Comparison of ENCODE assay signal across 1 cellular context in genomic region chr14:94292526-94292871, GRCh38.
TF ChIP-seq lines count a peak whose summit lies in the region.

No MANE protein-coding gene starts in this region.

TF ChIP-seq in HepG2, 621 proteins besides CTCF, POLR2A, EP300 and RAD21:
- TF ChIP-seq PAWR (CRISPR knock-in tag; IDR thresholded peaks at IDR 0.05; ENCODE audit: borderline replicate concordance) (0 out of 2 replicates have a peak, but pooled peaks have one; percentile 35), HES4 (CRISPR knock-in tag; IDR thresholded peaks at IDR 0.05; ENCODE audit: borderline replicate concordance) (no peak), E2F1 (CRISPR knock-in tag; IDR thresholded peaks at IDR 0.05) (0 out of 2 replicates have a peak, but pooled peaks have one; percentile 0), ZSCAN5A (CRISPR knock-in tag; IDR thresholded peaks at IDR 0.05; ENCODE audit: borderline replicate concordance) (0 out of 2 replicates have a peak, but pooled peaks have one; percentile 5), CBX1 (IDR thresholded peaks at IDR 0.05; ENCODE audit: low read depth) (peak; percentile 44), ZNF446 (CRISPR knock-in tag; IDR thresholded peaks at IDR 0.05) (0 out of 2 replicates have a peak, but pooled peaks have one; percentile 53), NFRKB (IDR thresholded peaks at IDR 0.05) (no peak), ZNF512B (CRISPR knock-in tag; IDR thresholded peaks at IDR 0.05; ENCODE audit: borderline replicate concordance) (0 out of 2 replicates have a peak, but pooled peaks have one; percentile 32), ZNF383 (CRISPR knock-in tag; IDR thresholded peaks at IDR 0.05; ENCODE audit: borderline replicate concordance) (peak; percentile 35; the same call in 1 of the 2 replicates), ZNF564 (CRISPR knock-in tag; IDR thresholded peaks at IDR 0.05) (peak; percentile 61; the same call in 1 of the 2 replicates), ZNF280D (CRISPR knock-in tag; IDR thresholded peaks at IDR 0.05) (0 out of 2 replicates have a peak, but pooled peaks have one; percentile 21), MAX (IDR thresholded peaks at IDR 0.05) (peak; percentile 16; the same call in 1 of the 2 replicates), CCDC6 (CRISPR knock-in tag; IDR thresholded peaks at IDR 0.05) (peak; percentile 71), ZNF414 (CRISPR knock-in tag; IDR thresholded peaks at IDR 0.05) (peak; percentile 26; the same call in 1 of the 2 replicates), NFYC (CRISPR knock-in tag; IDR thresholded peaks at IDR 0.05) (no peak), MTF2 (CRISPR knock-in tag; IDR thresholded peaks at IDR 0.05; ENCODE audit: borderline replicate concordance) (peak; percentile 78; the same call in 1 of the 2 replicates), RBFOX2 (IDR thresholded peaks at IDR 0.05; ENCODE audit: low read depth, low read length) (peak; percentile 70), NAIF1 (CRISPR knock-in tag; IDR thresholded peaks at IDR 0.05; ENCODE audit: borderline replicate concordance) (no peak), ZFAT (CRISPR knock-in tag; conservative IDR thresholded peaks at IDR 0.05) (no peak), YEATS4 (CRISPR knock-in tag; IDR thresholded peaks at IDR 0.05; ENCODE audit: borderline replicate concordance) (0 out of 2 replicates have a peak, but pooled peaks have one; percentile 19), ZNF451 (CRISPR knock-in tag; IDR thresholded peaks at IDR 0.05) (0 out of 2 replicates have a peak, but pooled peaks have one; percentile 30), KAT7 (CRISPR knock-in tag; IDR thresholded peaks at IDR 0.05; ENCODE audit: borderline replicate concordance) (0 out of 2 replicates have a peak, but pooled peaks have one; percentile 7), HIVEP1 (CRISPR knock-in tag; IDR thresholded peaks at IDR 0.05) (no peak), NCOA1 (CRISPR knock-in tag; IDR thresholded peaks at IDR 0.05) (peak; percentile 90; the same call in 1 of the 2 replicates), DNMT3B (CRISPR knock-in tag; conservative IDR thresholded peaks at IDR 0.05) (peak; percentile 2; the same call in 1 of the 2 replicates), GZF1 (CRISPR knock-in tag; IDR thresholded peaks at IDR 0.05) (peak; percentile 70; the same call in 1 of the 2 replicates), ZBTB20 (CRISPR knock-in tag; IDR thresholded peaks at IDR 0.05; ENCODE audit: borderline replicate concordance, low read depth) (0 out of 2 replicates have a peak, but pooled peaks have one; percentile 35)
